ENCODE assay signal across 31 cellular contexts in the genomic region with DNA sequence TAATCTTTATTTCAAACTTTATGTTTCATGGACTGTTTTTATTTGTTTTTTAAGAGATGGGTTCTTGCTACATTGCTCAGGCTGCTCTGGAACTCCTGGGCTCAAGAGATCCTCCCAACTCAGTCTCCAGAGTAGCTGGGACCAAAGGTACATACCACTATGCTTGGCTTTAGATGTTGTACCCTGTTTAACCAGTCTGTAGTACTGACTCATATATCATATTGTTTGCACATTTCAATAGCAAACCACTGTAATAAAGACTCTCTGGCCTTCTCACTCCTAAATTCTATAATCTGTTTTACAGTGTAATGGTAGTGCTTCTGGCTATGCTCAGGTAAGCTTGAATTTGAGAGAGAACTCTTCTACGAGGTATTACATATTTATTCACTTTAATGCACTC.
"Had no signal": no experiment of that assay in that cellular context is flagged by ENCODE, and none has a peak within 500 bp of the region (broad histone marks: within the 10 kb centered on the region; RNA-seq: fewer than 3 reads in every experiment).

No MANE protein-coding gene starts in this region.

- H3K36me3 ChIP-seq: neural progenitor cell, ovary, right lobe of liver, sigmoid colon, spleen, suprapubic skin, tibial artery, transverse colon, upper lobe of right lung, uterus had no signal

- H3K27ac Mint-ChIP-seq: natural killer cell; nephron; neural progenitor cell; progenitor cell of endocrine pancreas; stimulated activated memory B cell treated with anti-CD40 and anti-IgM and Interleukin-4, amounts not matched to agents 10 μg/mL and 1 μg/mL and 100 μg/mL, for 72 hours; stimulated activated naive CD8-positive, alpha-beta T cell treated with anti-CD3 and anti-CD28 coated beads, Interleukin-15, amount 100 ng/mL, for 72 hours; type B pancreatic cell had no signal

- H3K4me3 ChIP-seq: neural progenitor cell, ovary, psoas muscle, right lobe of liver, sigmoid colon, smooth muscle cell, spleen, suprapubic skin, testis, tibial artery, transverse colon, upper lobe of right lung, uterus had no signal

- H3K4me1 Mint-ChIP-seq: natural killer cell; nephron; neural progenitor cell; stimulated activated memory B cell treated with anti-CD40 and anti-IgM and Interleukin-4, amounts not matched to agents 10 μg/mL and 1 μg/mL and 100 μg/mL, for 72 hours; stimulated activated naive CD8-positive, alpha-beta T cell treated with anti-CD3 and anti-CD28 coated beads, Interleukin-15, amount 100 ng/mL, for 72 hours had no signal

- H3K27ac ChIP-seq: neural progenitor cell, ovary, parathyroid adenoma, psoas muscle, right lobe of liver, sigmoid colon, spleen, suprapubic skin, testis, tibial artery, transverse colon, upper lobe of right lung, uterus had no signal

- H3K36me3 Mint-ChIP-seq: natural killer cell; neural progenitor cell; stimulated activated memory B cell treated with anti-CD40 and anti-IgM and Interleukin-4, amounts not matched to agents 10 μg/mL and 1 μg/mL and 100 μg/mL, for 72 hours; type B pancreatic cell had no signal

- H3K27me3 Mint-ChIP-seq: stimulated activated memory B cell treated with anti-CD40 and anti-IgM and Interleukin-4, amounts not matched to agents 10 μg/mL and 1 μg/mL and 100 μg/mL, for 72 hours; stimulated activated naive CD8-positive, alpha-beta T cell treated with anti-CD3 and anti-CD28 coated beads, Interleukin-15, amount 100 ng/mL, for 72 hours; type B pancreatic cell had no signal

- H3K9me3 Mint-ChIP-seq: nephron; neural progenitor cell; stimulated activated memory B cell treated with anti-CD40 and anti-IgM and Interleukin-4, amounts not matched to agents 10 μg/mL and 1 μg/mL and 100 μg/mL, for 72 hours; type B pancreatic cell had no signal

- H3K4me3 Mint-ChIP-seq: natural killer cell; nephron; neural progenitor cell; stimulated activated memory B cell treated with anti-CD40 and anti-IgM and Interleukin-4, amounts not matched to agents 10 μg/mL and 1 μg/mL and 100 μg/mL, for 72 hours; stimulated activated naive CD8-positive, alpha-beta T cell treated with anti-CD3 and anti-CD28 coated beads, Interleukin-15, amount 100 ng/mL, for 72 hours; type B pancreatic cell had no signal

- H3K4me1 ChIP-seq: neural progenitor cell, parathyroid adenoma, psoas muscle, right lobe of liver, sigmoid colon, spleen, suprapubic skin, testis, tibial artery, transverse colon, upper lobe of right lung, uterus had no signal

- H3K27me3 ChIP-seq: neural progenitor cell, ovary, right lobe of liver, sigmoid colon, spleen, suprapubic skin, testis, tibial artery, transverse colon, upper lobe of right lung, uterus had no signal

- H3K9me3 ChIP-seq: ovary, psoas muscle, right lobe of liver, sigmoid colon, spleen, suprapubic skin, testis, tibial artery, transverse colon, upper lobe of right lung, uterus had no signal

- DNase-seq: natural killer cell; occipital lobe; ovary; posterior cingulate gyrus; psoas muscle; right cardiac atrium; right lobe of liver; sigmoid colon; spleen; stimulated activated CD4-positive, alpha-beta T cell treated with anti-CD3 and anti-CD28 coated beads, Interleukin-12 subunit alpha, Interleukin-12 subunit beta, amount 100 ng/mL, for 4 hours; stimulated activated CD4-positive, alpha-beta T cell treated with anti-CD3 and anti-CD28 coated beads, Interleukin-1b, Interleukin-23, amount 100 ng/mL, for 48 hours; stimulated activated CD4-positive, alpha-beta T cell treated with anti-CD3 and anti-CD28 coated beads, Interleukin-4, amount 100 ng/mL, for 1 hour; stimulated activated CD4-positive, alpha-beta T cell treated with anti-CD3 and anti-CD28 coated beads, Interleukin-4, amount 100 ng/mL, for 4 hours; stimulated activated CD8-positive, alpha-beta memory T cell treated with anti-CD3 and anti-CD28 coated beads, Interleukin-4, amount 100 ng/mL, for 48 hours; stimulated activated naive CD4-positive, alpha-beta T cell; stimulated activated naive CD8-positive, alpha-beta T cell treated with anti-CD3 and anti-CD28 coated beads, Interleukin-15, amount 100 ng/mL, for 72 hours; stimulated activated naive CD8-positive, alpha-beta T cell treated with anti-CD3 and anti-CD28 coated beads, Interleukin-15, Interleukin-2, amounts not matched to agents 100 U/mL and 50 U/mL, for 24 hours; substantia nigra; testis; tibial artery; transverse colon; upper lobe of right lung; uterus had no signal
